ENCODE assay signal across 11 cellular contexts in the genomic region with DNA sequence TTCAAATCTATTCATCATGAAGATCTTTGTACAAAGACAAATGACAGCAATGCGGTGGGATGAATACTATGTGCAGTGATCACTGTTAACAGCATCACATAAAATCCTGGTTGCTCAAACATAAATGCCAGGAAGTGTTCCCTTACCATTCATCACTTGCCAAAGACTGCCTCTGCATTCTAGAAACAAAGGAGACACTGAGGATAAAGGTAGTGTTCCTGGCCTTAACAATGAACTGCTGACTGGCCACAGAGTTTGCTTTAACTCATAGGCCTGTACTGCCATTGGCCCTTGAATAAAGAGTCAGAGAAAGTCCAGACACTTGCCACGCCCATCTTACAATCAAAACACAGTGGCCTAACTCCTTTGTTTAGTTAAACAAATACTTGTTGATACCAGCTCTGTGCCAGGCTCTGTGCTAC. TPM values are rescaled to one million over a fixed set of nuclear protein-coding genes. Genes with fewer than 3 reads are reported as not detected.
A peak's percentile ranks its signal among the peaks of the same experiment; 100 is the strongest.
DNase-seq lines count a peak whose midpoint lies in the region; TF ChIP-seq lines count a peak whose summit lies in the region.
"Had no signal": no experiment of that assay in that cellular context is flagged by ENCODE, and none has a peak within 500 bp of the region (broad histone marks: within the 10 kb centered on the region; RNA-seq: fewer than 3 reads in every experiment).

No MANE protein-coding gene starts in this region.

- H4K20me1 ChIP-seq in PC-9 (ENCODE audit: insufficient read depth) (no peaks in the 10 kb centered on the region), hepatocyte (ENCODE audit: insufficient read depth, poor library complexity, severe bottlenecking) (no peaks in the 10 kb centered on the region)

- WGBS in hepatocyte (ENCODE audit: low lambda C conversion rate, missing lambda C conversion rate) = 86% methylated on average over 2 of the region's 2 CpGs
- WGBS in transverse colon (ENCODE audit: low coverage in 1 of 2), 2 donors = 35 to 58% methylated on average over 2 of the region's 2 CpGs
- 69 to 85% (median 79%) methylated on average over 2 of the region's 2 CpGs for WGBS in adrenal gland, 4 donors

- H3K79me2 ChIP-seq in PC-9 (ENCODE audit: low read depth) (0 out of 2 replicates have a peak, but pooled peaks cover 8% of the 10 kb centered on the region), hepatocyte (peaks cover 5% of the 10 kb centered on the region)

- no peaks in the 10 kb centered on the region for H3K9me3 ChIP-seq in PC-9 (ENCODE audit: insufficient read depth, low read depth)
- H3K9me3 ChIP-seq in hepatocyte (ENCODE audit: low read depth) = no peaks in the 10 kb centered on the region
- H3K9me3 ChIP-seq in transverse colon = no peaks in the 10 kb centered on the region
- H3K9me3 ChIP-seq in adrenal gland (replicated peaks in 1 of 3) = no peaks in the 10 kb centered on the region

- CTCF ChIA-PET in PC-9 (lab: Charles Lee) = no interaction called here

- peaks cover 29% of the 10 kb centered on the region for H3F3A ChIP-seq in PC-9 (ENCODE audit: insufficient read depth, low read depth)

- H3K27ac ChIP-seq in PC-9 (peak overlapping the region; percentile 91), hepatocyte (no peak overlapping the region), transverse colon (peak overlapping the region in 3 of 4 donors; percentile 3 to 41 (median 29)), adrenal gland (peak overlapping the region in 1 of 5 donors; percentile 33)

- H3K36me3 ChIP-seq in PC-9 (ENCODE audit: low read depth) (peaks cover 8% of the 10 kb centered on the region), hepatocyte (replicated peaks; ENCODE audit: insufficient read depth, low read depth) (no peaks in the 10 kb centered on the region), transverse colon (peaks cover 0 to 12% (median under 1%) of the 10 kb centered on the region in 4 donors), adrenal gland (replicated peaks in 1 of 2) (no peaks in the 10 kb centered on the region)

- POLR2A ChIA-PET in PC-9 (lab: Charles Lee; ENCODE audit: unreplicated experiment) = interaction anchor here (0.6 kb wide), 1 partner anchor 29 kb away, joined by 24 read pairs; no protein-coding TSS in a partner anchor

- peak; percentile 19 for DNase-seq in NCI-H345 (lab: John Stamatoyannopoulos, UW)
- no peak for DNase-seq in NCI-H345 treated with DMSO at 0.1 percent for 48 hours (lab: John Stamatoyannopoulos, UW; ENCODE audit: unreplicated experiment)
- peak; percentile 32 to 63 for DNase-seq in PC-9
- DNase-seq in hepatocyte (ENCODE audit: low spot score) = peak; percentile 5
- DNase-seq in transverse colon = peak; percentile 17
- DNase-seq in AG20443 (ENCODE audit: low spot score) = no peak
- no peak for DNase-seq in adrenal gland
- DNase-seq in activated naive CD4-positive, alpha-beta T cell treated with Interleukin-2 at 50 U/mL for 16 hours = no peak
- DNase-seq: activated naive CD4-positive, alpha-beta T cell; GF-D8; NCI-H1694 had no signal

- BruUV-seq in PC-9 (replicated peaks; lab: Mats Ljungman, UMichigan) = no TSS peak

- TF ChIP-seq EP300 in transverse colon (IDR thresholded peaks at IDR 0.05; ENCODE audit: low read depth) = no peak

- TF ChIP-seq POLR2A in transverse colon (IDR thresholded peaks at IDR 0.05) = no peak
- no peak for TF ChIP-seq POLR2A in adrenal gland (IDR thresholded peaks at IDR 0.05)

- intact Hi-C loops in PC-9 (cut with micrococcal nuclease; ENCODE audit: unreplicated experiment) (no loop called here), transverse colon (cut with DNase I; ENCODE audit: low total_unique reads) (no loop called here), adrenal gland (cut with DNase I) (no loop called here)

- peaks cover 45% of the 10 kb centered on the region for H3K4me1 ChIP-seq in PC-9 (replicated peaks; ENCODE audit: insufficient read depth)
- H3K4me1 ChIP-seq in hepatocyte (ENCODE audit: insufficient read depth) = peaks cover 24% of the 10 kb centered on the region
- H3K4me1 ChIP-seq in transverse colon = peaks cover 7 to 31% (median 23%) of the 10 kb centered on the region in 4 donors
- H3K4me1 ChIP-seq in adrenal gland (replicated peaks in 1 of 2) = peaks cover 7 to 32% of the 10 kb centered on the region in 2 donors

- H3K9me2 ChIP-seq in PC-9 (ENCODE audit: insufficient read depth) (no peaks in the 10 kb centered on the region), hepatocyte (replicated peaks; ENCODE audit: insufficient read depth) (no peaks in the 10 kb centered on the region)

- H3K4me3 ChIP-seq in PC-9 = no peak overlapping the region
- H3K4me3 ChIP-seq in hepatocyte = no peak overlapping the region
- no peak overlapping the region for H3K4me3 ChIP-seq in transverse colon
- H3K4me3 ChIP-seq in adrenal gland = no peak overlapping the region

- H3K4me2 ChIP-seq in PC-9 = peak overlapping the region; percentile 11; the same call in 1 of the 2 replicates
- no peak overlapping the region for H3K4me2 ChIP-seq in hepatocyte

- no peak overlapping the region for H2AFZ ChIP-seq in PC-9
- no peak overlapping the region for H2AFZ ChIP-seq in hepatocyte

- no peak for TF ChIP-seq CTCF in PC-9 (conservative IDR thresholded peaks at IDR 0.05)
- TF ChIP-seq CTCF in hepatocyte (IDR thresholded peaks at IDR 0.05; ENCODE audit: poor library complexity) = no peak
- no peak for TF ChIP-seq CTCF in transverse colon (IDR thresholded peaks at IDR 0.05)
- no peak for TF ChIP-seq CTCF in adrenal gland (IDR thresholded peaks at IDR 0.05)

- in situ Hi-C loops in transverse colon (cut with MboI; ENCODE audit: low pct_ligation_motif_present in 1 of 4, low pct_unique_long_range_greater_than_20kb in 1 of 4, low sequenced_read_pairs in 3 of 4) = no loop called here

- H3K27me3 ChIP-seq in PC-9 (ENCODE audit: insufficient read depth, low read depth) (no peaks in the 10 kb centered on the region), hepatocyte (no peaks in the 10 kb centered on the region), transverse colon (no peaks in the 10 kb centered on the region), adrenal gland (no peaks in the 10 kb centered on the region)

RNA-seq across cellular contexts. Expression of a gene that starts 29.5 kb away (rescaled TPM):
- total RNA-seq in PC-9 (2021) (47.6 and 50.0 TPM in 2 replicates), hepatocyte (15.4 and 16.3 TPM in 2 replicates), transverse colon (10 to 100 TPM; 22.2 to 52.5 (median 37.4) TPM), adrenal gland (10 to 100 TPM; 20.6 to 42.8 (median 28.4) TPM)
- polyA plus RNA-seq in hepatocyte (9.6 and 9.8 TPM in 2 replicates), adrenal gland (10 to 100 TPM; 14.5 to 23.7 (median 21.7) TPM)

RNA-seq across cellular contexts. Expression of a gene that starts 29.8 kb away (rescaled TPM):
- total RNA-seq in PC-9 (2021) (81.0 and 86.8 TPM in 2 replicates), hepatocyte (25.2 and 30.1 TPM in 2 replicates), transverse colon (10 to 100 TPM; 21.3 to 33.7 (median 22.4) TPM), adrenal gland (10 to 100 TPM; 31.4 to 71.6 (median 49.1) TPM)
- polyA plus RNA-seq in hepatocyte (42.2 and 45.7 TPM in 2 replicates), adrenal gland (10 to 100 TPM; 47.8 to 61.7 (median 48.7) TPM)

Comparison
In these comparisons a context has a peak if more than half of its experiments do, and no peak if none do; other contexts are left out.
1. DNase-seq: peak in NCI-H345 (single experiment), PC-9 (2 of 2), hepatocyte (single experiment) and transverse colon (single experiment); none in NCI-H345 treated with DMSO at 0.1 percent for 48 hours (single experiment), AG20443 (single experiment), adrenal gland (0 of 7) and activated naive CD4-positive, alpha-beta T cell treated with Interleukin-2 at 50 U/mL for 16 hours (single experiment).